ENCODE assay signal across 2 cellular contexts in genomic region chr7:92602352-92603088, GRCh38.
TF ChIP-seq lines count a peak whose summit lies in the region.

No MANE protein-coding gene starts in this region.

TF ChIP-seq in HepG2, 621 proteins besides CTCF, POLR2A, EP300 and RAD21:
- TF ChIP-seq THAP7 (CRISPR knock-in tag; IDR thresholded peaks at IDR 0.05), result no peak
- TF ChIP-seq POLR2G (IDR thresholded peaks at IDR 0.05; ENCODE audit: low read depth, low read length), result peak; percentile 53; the same call in 1 of the 2 replicates
- TF ChIP-seq ASH2L (IDR thresholded peaks at IDR 0.05; ENCODE audit: insufficient read length, low read depth, low read length), result no peak
- peak; percentile 63 for TF ChIP-seq CEBPB (IDR thresholded peaks at IDR 0.05; ENCODE audit: borderline replicate concordance, low read depth, low read length)
- no peak for TF ChIP-seq ZNF597 (CRISPR knock-in tag; IDR thresholded peaks at IDR 0.05)
- no peak for TF ChIP-seq SP1 (IDR thresholded peaks at IDR 0.05)
- TF ChIP-seq SP1 (CRISPR knock-in tag; IDR thresholded peaks at IDR 0.05), result no peak
- no peak for TF ChIP-seq ZNF746 (CRISPR knock-in tag; IDR thresholded peaks at IDR 0.05)
- no peak for TF ChIP-seq ZNF513 (CRISPR knock-in tag; conservative IDR thresholded peaks at IDR 0.05)
- TF ChIP-seq XBP1 (CRISPR knock-in tag; IDR thresholded peaks at IDR 0.05), result no peak
- TF ChIP-seq ZNF660 (CRISPR knock-in tag; IDR thresholded peaks at IDR 0.05; ENCODE audit: borderline replicate concordance, low read depth), result no peak
- no peak for TF ChIP-seq CENPT (CRISPR knock-in tag; IDR thresholded peaks at IDR 0.05; ENCODE audit: low read depth)
- no peak for TF ChIP-seq ZNF691 (CRISPR knock-in tag; IDR thresholded peaks at IDR 0.05; ENCODE audit: borderline replicate concordance, low read depth)
- no peak for TF ChIP-seq EEA1 (CRISPR knock-in tag; IDR thresholded peaks at IDR 0.05; ENCODE audit: borderline replicate concordance)
- TF ChIP-seq ZNF512B (CRISPR knock-in tag; IDR thresholded peaks at IDR 0.05; ENCODE audit: borderline replicate concordance), result no peak
- TF ChIP-seq CREBL2 (CRISPR knock-in tag; IDR thresholded peaks at IDR 0.05; ENCODE audit: borderline replicate concordance), result no peak
- TF ChIP-seq ZNF124 (CRISPR knock-in tag; IDR thresholded peaks at IDR 0.05), result no peak

TF ChIP-seq in K562, 482 proteins besides CTCF, POLR2A, EP300 and RAD21:
- TF ChIP-seq MEF2A (IDR thresholded peaks at IDR 0.05; ENCODE audit: control insufficient read depth, low read depth, low read length) (0 out of 2 replicates have a peak, but pooled peaks have one; percentile 6), CEBPG (CRISPR knock-in tag; IDR thresholded peaks at IDR 0.05) (no peak), CEBPG (tag; conservative IDR thresholded peaks at IDR 0.05 in 1 of 2, IDR thresholded peaks at IDR 0.05 in 1 of 2) (0 out of 4 replicates have a peak, but pooled peaks of 1 of the 2 experiments have one; percentile 19), CEBPB (tag; IDR thresholded peaks at IDR 0.05) (peak; percentile 82), ETS1 (conservative IDR thresholded peaks at IDR 0.05; ENCODE audit: control insufficient read depth, low read depth, low read length) (no peak)
TF ChIP-seq in K562: peak in this region for 3.
